11 cellular contexts compared by ENCODE assay signal in the genomic region with DNA sequence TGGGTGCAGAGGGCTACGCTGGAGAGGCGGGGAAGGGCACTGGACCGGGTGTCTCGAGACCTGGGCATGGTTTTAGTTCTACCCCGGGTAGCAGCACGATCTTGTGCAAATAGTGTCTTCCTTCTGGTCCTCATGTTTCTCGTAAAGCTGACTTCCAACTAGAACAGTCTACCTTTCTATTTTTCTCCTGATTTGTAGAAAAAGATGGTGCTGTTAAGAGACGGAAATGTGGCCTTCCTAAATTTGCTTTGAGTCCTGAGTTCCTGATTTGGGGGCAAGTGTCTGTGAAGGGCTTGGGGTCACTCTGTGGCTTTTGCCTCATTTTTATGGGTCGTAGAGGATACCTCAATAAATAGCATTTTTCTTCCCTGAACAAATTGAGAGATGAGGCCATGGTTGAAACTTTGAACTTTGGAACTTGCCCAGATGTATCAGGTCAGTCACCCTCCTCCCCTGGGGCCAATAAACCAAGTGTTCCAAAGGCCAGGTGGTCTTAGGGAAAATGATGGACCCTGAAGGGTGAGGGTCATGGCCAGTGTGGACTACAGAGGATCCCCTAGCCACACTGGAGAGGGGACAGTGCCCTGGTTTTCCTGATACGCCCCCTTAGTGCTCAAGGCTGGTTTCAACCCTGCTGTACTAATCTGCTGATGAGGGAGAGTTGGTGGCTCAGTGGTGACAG. TPM values are rescaled to one million over a fixed set of nuclear protein-coding genes. Genes with fewer than 3 reads are reported as not detected.
DNase-seq lines count a peak whose midpoint lies in the region; ATAC-seq, FAIRE-seq and TF ChIP-seq lines count a peak whose summit lies in the region.
"Had no signal": no experiment of that assay in that cellular context is flagged by ENCODE, and none has a peak within 500 bp of the region (broad histone marks: within the 10 kb centered on the region; RNA-seq: fewer than 3 reads in every experiment).

No MANE protein-coding gene starts in this region.

- no peaks in the 10 kb centered on the region for H4K20me1 ChIP-seq in mammary epithelial cell (ENCODE audit: insufficient read depth, low read length)
- H4K20me1 ChIP-seq in H1 (replicated peaks in 1 of 2; ENCODE audit: control insufficient read depth in 1 of 2, insufficient read depth in 2 of 2, low read length in 2 of 2), result peaks cover 0 to 5% of the 10 kb centered on the region in 2 experiments

- H3K4me1 ChIP-seq in mammary epithelial cell (ENCODE audit: insufficient read depth, low read length), result peaks cover 15% of the 10 kb centered on the region
- H3K4me1 ChIP-seq in H1 (replicated peaks in 1 of 4; ENCODE audit: control insufficient read depth in 3 of 4, insufficient read depth in 4 of 4, low read length in 3 of 4), result peaks cover 0 to 6% (median 2%) of the 10 kb centered on the region in 4 experiments; a peak in 3 of 7 replicates
- H3K4me1 ChIP-seq in upper lobe of right lung, result peaks cover 54% of the 10 kb centered on the region

- no peak overlapping the region for H2BK20ac ChIP-seq in H1 (ENCODE audit: low read length)

- intact Hi-C loops in MCF 10A (cut with micrococcal nuclease), result loop anchor here (5.0 kb wide), 1 partner anchor 45 kb away; a partner anchor contains a TSS
- intact Hi-C loops in mammary epithelial cell (cut with micrococcal nuclease), result no loop called here
- intact Hi-C loops in upper lobe of right lung (cut with DNase I), result no loop called here

- no peak for TF ChIP-seq EP300 in H1 (IDR thresholded peaks at IDR 0.05; ENCODE audit: borderline replicate concordance in 1 of 2, low read depth in 2 of 2, low read length in 2 of 2)

- in situ Hi-C loops in mammary epithelial cell (cut with MboI; ENCODE audit: low sequenced_read_pairs in 2 of 2), result no loop called here

- no peaks in the 10 kb centered on the region for H3K36me3 ChIP-seq in mammary epithelial cell (ENCODE audit: insufficient read depth, low read length)
- H3K36me3 ChIP-seq in H1 (ENCODE audit: control insufficient read depth in 2 of 4, insufficient read depth in 4 of 4, low read length in 3 of 4), result no peaks in the 10 kb centered on the region
- H3K36me3 ChIP-seq in upper lobe of right lung, result no peaks in the 10 kb centered on the region

- H3K27me3 ChIP-seq in mammary epithelial cell (ENCODE audit: insufficient read depth, low read length), result no peaks in the 10 kb centered on the region
- peaks cover 0 to 9% (median 6%) of the 10 kb centered on the region in 4 experiments; a peak in 4 of 7 replicates for H3K27me3 ChIP-seq in H1 (replicated peaks in 1 of 4; ENCODE audit: control insufficient read depth in 3 of 4, extremely low read depth in 1 of 4, insufficient read depth in 3 of 4, low read length in 3 of 4)
- H3K27me3 ChIP-seq in upper lobe of right lung, result no peaks in the 10 kb centered on the region

- H3K4me3 Mint-ChIP-seq in MCF 10A (ENCODE audit: unreplicated experiment), result no peak overlapping the region
- peak overlapping the region; percentile 55 for H3K4me3 Mint-ChIP-seq in nephron progenitor cell
- no peak overlapping the region for H3K4me3 Mint-ChIP-seq in T-cell
- H3K4me3 Mint-ChIP-seq: activated naive CD8-positive, alpha-beta T cell treated with anti-CD3 and anti-CD28 coated beads, Interleukin-2, amount 10 ng/mL, durations not matched to agents 7 days and 5 days had no signal

- H3K4me1 Mint-ChIP-seq in MCF 10A (ENCODE audit: insufficient read depth, unreplicated experiment) (peaks cover 25% of the 10 kb centered on the region), nephron progenitor cell (peaks cover 70% of the 10 kb centered on the region), T-cell (peaks cover 18 to 42% (median 36%) of the 10 kb centered on the region in 3 donors)

- H4K5ac ChIP-seq in H1 (ENCODE audit: insufficient read length, low read depth, low read length), result no peak overlapping the region

- H3K4me2 ChIP-seq in mammary epithelial cell (ENCODE audit: insufficient read depth, low read depth, low read length) (no peak overlapping the region), H1 (ENCODE audit: insufficient read depth in 1 of 2, low read depth in 2 of 2, low read length in 2 of 2) (no peak overlapping the region)

- no peaks in the 10 kb centered on the region for H3K9me3 Mint-ChIP-seq in MCF 10A (ENCODE audit: unreplicated experiment)
- H3K9me3 Mint-ChIP-seq in nephron progenitor cell, result peaks cover 3% of the 10 kb centered on the region
- H3K9me3 Mint-ChIP-seq in T-cell, result peaks cover 3 to 5% (median 4%) of the 10 kb centered on the region in 3 donors
- H3K9me3 Mint-ChIP-seq: activated naive CD8-positive, alpha-beta T cell treated with anti-CD3 and anti-CD28 coated beads, Interleukin-2, amount 10 ng/mL, durations not matched to agents 7 days and 5 days had no signal

- no peaks in the 10 kb centered on the region for H3K9me3 ChIP-seq in mammary epithelial cell (replicated peaks; ENCODE audit: insufficient read depth, low read length)
- H3K9me3 ChIP-seq in H1 (ENCODE audit: insufficient read depth in 2 of 2, low read depth in 1 of 2, low read length in 1 of 2), result no peaks in the 10 kb centered on the region
- no peaks in the 10 kb centered on the region for H3K9me3 ChIP-seq in upper lobe of right lung

- no peak overlapping the region for H3K18ac ChIP-seq in H1 (ENCODE audit: extremely low read depth, low read length)

- no peaks in the 10 kb centered on the region for H3K23me2 ChIP-seq in H1 (ENCODE audit: low read depth, low read length)

- H3K4ac ChIP-seq in H1 (replicated peaks; ENCODE audit: insufficient read length, low read depth, low read length), result no peak overlapping the region

- no peak overlapping the region for H2BK120ac ChIP-seq in H1 (replicated peaks; ENCODE audit: low read depth, low read length)

- POLR2A ChIA-PET in MCF 10A (lab: Yijun Ruan, JAX) (interaction anchor here (1.1 kb wide), 1 partner anchor 43 kb away, joined by 4 read pairs; no protein-coding TSS in a partner anchor), H1 (lab: Charles Lee; ENCODE audit: partially characterized antibody) (no interaction called here), T-cell (lab: Charles Lee) (interaction anchor here in 1 of 2 donors (0.9 kb wide), 1 partner anchor 8 kb away, joined by 3 read pairs; no protein-coding TSS in a partner anchor)

- no peak overlapping the region for H4K8ac ChIP-seq in H1 (ENCODE audit: extremely low read depth, insufficient read depth, low read length)

- H3K79me1 ChIP-seq in H1 (ENCODE audit: low read depth, low read length), result no peaks in the 10 kb centered on the region

- no peak overlapping the region for H3K14ac ChIP-seq in H1 (ENCODE audit: insufficient read length)

- 95% methylated on average over 7 of the region's 10 CpGs for whole genome bisulfite sequencing in mammary epithelial cell (ENCODE audit: low coverage, missing lambda C conversion rate)
- WGBS in H1 (ENCODE audit: extremely low coverage in 1 of 2, insufficient coverage in 1 of 2, insufficient read length in 1 of 2, insufficient replicate concordance in 2 of 2, low coverage in 1 of 2, low lambda C conversion rate in 2 of 2, missing lambda C conversion rate in 1 of 2), 2 experiments, result 92% methylated on average over 10 of the region's 10 CpGs; no CpG with 5 or more reads in 1 of the 2 experiments

- CTCF ChIA-PET in MCF 10A (lab: Yijun Ruan, JAX), result interaction anchor here (0.7 to 0.9 kb wide), 2 partner anchors 19 to 30 kb away, joined by 3 to 6 read pairs; no protein-coding TSS in a partner anchor
- CTCF ChIA-PET in mammary epithelial cell (lab: Charles Lee; ENCODE audit: low non-redundant PET), result no interaction called here
- CTCF ChIA-PET in H1 (lab: Charles Lee; ENCODE audit: partially characterized antibody), result interaction anchor here (0.6 to 1.7 kb wide), 8 partner anchors 12 to 128 kb away, joined by 3 to 5 read pairs (median 3); no protein-coding TSS in a partner anchor
- CTCF ChIA-PET in T-cell (lab: Charles Lee), result no interaction called here

- dilution Hi-C loops in mammary epithelial cell (cut with HindIII; ENCODE audit: low sequenced_read_pairs), result no loop called here

- no peak for TF ChIP-seq RAD21 in H1 (IDR thresholded peaks at IDR 0.05 in 1 of 2, conservative IDR thresholded peaks at IDR 0.05 in 1 of 2; ENCODE audit: low read depth in 2 of 2, low read length in 2 of 2)

- H3K27ac ChIP-seq in mammary epithelial cell (ENCODE audit: insufficient read depth, low read depth, low read length), result no peak overlapping the region
- no peak overlapping the region for H3K27ac ChIP-seq in H1 (ENCODE audit: low read depth, low read length)
- peak overlapping the region; percentile 61 for H3K27ac ChIP-seq in upper lobe of right lung

- TF ChIP-seq CTCF in MCF 10A (IDR thresholded peaks at IDR 0.05; ENCODE audit: unreplicated experiment) (no peak), mammary epithelial cell (conservative IDR thresholded peaks at IDR 0.05 in 1 of 2, IDR thresholded peaks at IDR 0.05 in 1 of 2; ENCODE audit: extremely low read depth in 1 of 2, insufficient read depth in 1 of 2, low read depth in 1 of 2, low read length in 2 of 2) (no peak), H1 (IDR thresholded peaks at IDR 0.05; ENCODE audit: control extremely low read depth in 1 of 3, insufficient read depth in 1 of 3, low read depth in 1 of 3, low read length in 3 of 3) (no peak), nephron progenitor cell (IDR thresholded peaks at IDR 0.05) (no peak), upper lobe of right lung (IDR thresholded peaks at IDR 0.05) (no peak)

- TF ChIP-seq POLR2A in H1 (IDR thresholded peaks at IDR 0.05; ENCODE audit: control extremely low read depth in 1 of 2, low read depth in 2 of 2, low read length in 2 of 2), result no peak

- DNase-seq in MCF 10A (ENCODE audit: unreplicated experiment) (no peak), mammary epithelial cell (no peak), H1 (ENCODE audit: low read depth in 1 of 2, low spot score in 2 of 2) (no peak), nephron progenitor cell (no peak), upper lobe of right lung (no peak), T-cell (no peak), GM19239 (ENCODE audit: insufficient read length, low spot score) (no peak)
- DNase-seq: activated CD4-positive, CD25-positive, alpha-beta regulatory T cell; activated naive CD8-positive, alpha-beta T cell treated with anti-CD3 and anti-CD28 coated beads, Interleukin-2, amount 10 ng/mL, durations not matched to agents 7 days and 5 days; NCI-H187 had no signal

- no peak overlapping the region for H2BK12ac ChIP-seq in H1 (ENCODE audit: low read depth, low read length)

- no peak overlapping the region for H4K91ac ChIP-seq in H1 (replicated peaks; ENCODE audit: insufficient read length, low read length)

- no peak overlapping the region for H3K23ac ChIP-seq in H1 (ENCODE audit: insufficient read length)

- H2BK5ac ChIP-seq in H1 (ENCODE audit: low read depth, low read length), result no peak overlapping the region

- H3K27ac Mint-ChIP-seq in MCF 10A (ENCODE audit: low read depth, unreplicated experiment) (peak overlapping the region; percentile 89), nephron progenitor cell (peak overlapping the region; percentile 98), T-cell (peak overlapping the region in 1 of 2 donors; percentile 52)
- H3K27ac Mint-ChIP-seq: activated naive CD8-positive, alpha-beta T cell treated with anti-CD3 and anti-CD28 coated beads, Interleukin-2, amount 10 ng/mL, durations not matched to agents 7 days and 5 days had no signal

- H3K27me3 Mint-ChIP-seq in MCF 10A (ENCODE audit: insufficient read depth, unreplicated experiment) (no peaks in the 10 kb centered on the region), nephron progenitor cell (ENCODE audit: low read depth, poor library complexity) (no peaks in the 10 kb centered on the region), T-cell (no peaks in the 10 kb centered on the region)
- H3K27me3 Mint-ChIP-seq: activated naive CD8-positive, alpha-beta T cell treated with anti-CD3 and anti-CD28 coated beads, Interleukin-2, amount 10 ng/mL, durations not matched to agents 7 days and 5 days had no signal

- H3K36me3 Mint-ChIP-seq in MCF 10A (ENCODE audit: insufficient read depth, unreplicated experiment) (peaks cover 7% of the 10 kb centered on the region), nephron progenitor cell (ENCODE audit: low read depth) (peaks cover 7% of the 10 kb centered on the region), T-cell (peaks cover 13% of the 10 kb centered on the region)
- H3K36me3 Mint-ChIP-seq: activated naive CD8-positive, alpha-beta T cell treated with anti-CD3 and anti-CD28 coated beads, Interleukin-2, amount 10 ng/mL, durations not matched to agents 7 days and 5 days had no signal

- no peak for FAIRE-seq in H1 (lab: Jason Lieb, UNC)
- FAIRE-seq in GM19239 (lab: Jason Lieb, UNC), result no peak

- no peak for ATAC-seq in upper lobe of right lung
- no peak for ATAC-seq in HG02798 (IDR thresholded peaks at IDR 0.05; ENCODE audit: poor library complexity, unreplicated experiment)
- ATAC-seq in T-cell (replicated peaks in 1 of 4), result no peak

- H3K56ac ChIP-seq in H1 (replicated peaks; ENCODE audit: insufficient read length, low read depth, low read length), result no peak overlapping the region

- no peaks in the 10 kb centered on the region for H3K79me2 ChIP-seq in mammary epithelial cell (ENCODE audit: insufficient read depth, low read length)
- no peaks in the 10 kb centered on the region for H3K79me2 ChIP-seq in H1 (ENCODE audit: control insufficient read depth in 1 of 2, insufficient read depth in 2 of 2, low read length in 2 of 2)

- no peak overlapping the region for H2AFZ ChIP-seq in mammary epithelial cell (ENCODE audit: low read depth, low read length)
- no peak overlapping the region for H2AFZ ChIP-seq in H1 (ENCODE audit: low read length)

- H3K9ac ChIP-seq in mammary epithelial cell (ENCODE audit: insufficient read depth, low read length) (no peak overlapping the region), H1 (replicated peaks in 1 of 4; ENCODE audit: extremely low read depth in 1 of 4, low read depth in 3 of 4, low read length in 3 of 4) (no peak overlapping the region)

- no peak overlapping the region for H3K4me3 ChIP-seq in mammary epithelial cell (replicated peaks in 1 of 3; ENCODE audit: insufficient read depth in 1 of 3, low read depth in 2 of 3, low read length in 3 of 3)
- no peak overlapping the region for H3K4me3 ChIP-seq in H1 (ENCODE audit: extremely low read depth in 1 of 4, insufficient read depth in 2 of 4, low read depth in 3 of 4, low read length in 4 of 4)
- H3K4me3 ChIP-seq in upper lobe of right lung, result no peak overlapping the region

- H2AK5ac ChIP-seq in H1 (ENCODE audit: low read depth, low read length), result 0 out of 2 replicates have a peak overlapping the region, but pooled peaks have one; percentile 17

- H2BK15ac ChIP-seq in H1 (ENCODE audit: low read length), result no peak overlapping the region

- no TSS peak for BruUV-seq in MCF 10A (replicated peaks; lab: Mats Ljungman, UMichigan)
- no TSS peak for BruUV-seq in mammary epithelial cell (replicated peaks; lab: Mats Ljungman, UMichigan)

RNA-seq across cellular contexts. Expression of a gene that starts 45.2 kb away (rescaled TPM):
- total RNA-seq in MCF 10A (2022), result 0.82 and 1.2 TPM in 2 replicates
- 1 to 10 TPM; 1.2 to 6.9 TPM for total RNA-seq in mammary epithelial cell
- polyA plus RNA-seq in mammary epithelial cell, result 4.0 TPM
- polyA minus RNA-seq in mammary epithelial cell, result 2.5 TPM
- 2.4 and 2.5 TPM in 2 replicates for total RNA-seq in H1 (2021; fragmentation: NEBNext Ultra II Directional; extraction: Animal tissue kit (Norgen Biotek cat#: 25700))
- 0.54 and 0.88 TPM in 2 replicates for polyA plus RNA-seq in H1 (2011; rRNA removed)
- 1.2 TPM for polyA plus RNA-seq in H1 (2011; cell fraction: cytosol; rRNA removed)
- 1.1 TPM for polyA plus RNA-seq in H1 (2011; cell fraction: nucleus; rRNA removed)
- 1.2 to 1.5 TPM (median 1.3 TPM) in 4 replicates for polyA plus RNA-seq in H1 (2012, experiment 1 of 2)
- polyA plus RNA-seq in H1 (2012, experiment 2 of 2), result 0.56 TPM
- polyA plus RNA-seq in H1 (2013, experiment 1 of 2), result 0.83 TPM
- polyA plus RNA-seq in H1 (2013, experiment 2 of 2), result 0.88 TPM
- polyA minus RNA-seq in H1 (2011; rRNA and poly(A)+ RNA removed), result 0.85 and 1.1 TPM in 2 replicates
- 0.66 TPM for polyA minus RNA-seq in H1 (2011; cell fraction: cytosol; rRNA and poly(A)+ RNA removed)
- 0.70 TPM for polyA minus RNA-seq in H1 (2011; cell fraction: nucleus; rRNA and poly(A)+ RNA removed)
- 83.5 TPM for total RNA-seq in upper lobe of right lung
- total RNA-seq in T-cell, result 10 to 100 TPM; 21.7 to 36.8 (median 30.6) TPM

Comparison
In these comparisons a context has a peak if more than half of its experiments do, and no peak if none do; other contexts are left out.
1. CTCF ChIA-PET loops: an anchor here in MCF 10A (0.7 to 0.9 kb wide) and H1 (0.6 to 1.7 kb wide); none called in mammary epithelial cell and T-cell.